Comparison of ENCODE assay signal across 8 cellular contexts in the genomic region with DNA sequence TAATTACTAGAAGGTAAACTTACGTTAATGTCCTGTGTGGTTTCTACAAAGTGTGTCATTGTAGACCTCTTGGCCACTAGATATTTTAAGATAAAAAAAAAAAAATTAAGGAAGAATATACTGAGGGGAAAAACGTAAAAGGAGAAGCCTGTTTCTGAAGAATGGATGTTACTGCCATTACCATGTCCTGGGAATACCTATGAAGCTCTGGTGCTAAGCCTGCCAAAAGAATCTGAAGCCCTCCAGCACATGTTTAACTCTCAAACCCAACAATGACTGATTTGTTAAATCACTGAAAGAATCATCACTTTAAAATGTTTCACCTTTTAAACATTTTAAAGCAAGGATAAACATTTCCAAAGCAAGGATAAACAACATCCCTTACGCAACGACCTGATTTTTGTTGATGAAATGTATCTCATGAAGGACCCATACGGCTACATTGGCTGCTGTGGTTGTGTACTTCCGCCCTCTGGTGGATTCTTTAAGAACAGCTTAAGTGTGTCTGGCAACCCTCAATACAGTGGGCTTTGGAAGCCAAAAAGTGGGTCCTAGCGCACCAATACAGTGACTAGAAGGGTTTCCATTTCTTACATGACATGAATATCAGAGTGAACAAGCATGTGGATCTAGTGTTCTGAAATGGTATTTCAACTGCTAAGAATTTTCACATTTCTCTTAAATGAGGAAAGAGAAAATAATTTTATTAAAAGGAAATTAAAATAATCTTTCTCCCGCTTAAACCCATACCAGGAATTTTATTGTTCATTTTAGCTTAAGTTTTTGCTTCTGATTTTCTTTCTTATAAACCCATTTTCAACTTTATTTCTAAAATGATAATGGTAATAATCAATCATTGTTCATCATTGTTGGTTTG.
A peak's percentile ranks its signal among the peaks of the same experiment; 100 is the strongest.
DNase-seq lines count a peak whose midpoint lies in the region; ATAC-seq and TF ChIP-seq lines count a peak whose summit lies in the region.

No MANE protein-coding gene starts in this region.

- no peak overlapping the region for H4K8ac ChIP-seq in neuronal stem cell (ENCODE audit: low read depth, low read length)

- no peak overlapping the region for H2BK12ac ChIP-seq in neuronal stem cell (ENCODE audit: low read length)

- no peak overlapping the region for H2AK5ac ChIP-seq in neuronal stem cell (ENCODE audit: low read depth, low read length)

- H3K36me3 ChIP-seq in neuronal stem cell (replicated peaks in 1 of 2; ENCODE audit: control insufficient read depth in 2 of 2, insufficient read depth in 2 of 2, low read length in 2 of 2) (peaks cover 8 to 24% of the 10 kb centered on the region in 2 donors), uterus (no peaks in the 10 kb centered on the region)

- H3K23ac ChIP-seq in neuronal stem cell (ENCODE audit: low read depth, low read length, poor library complexity): no peak overlapping the region

- no peak for TF ChIP-seq POLR2A in uterus (IDR thresholded peaks at IDR 0.05)

- H3K18ac ChIP-seq in neuronal stem cell (ENCODE audit: low read length): no peak overlapping the region

- WGBS in neuronal stem cell (ENCODE audit: extremely low coverage in 2 of 2, insufficient read length in 2 of 2, insufficient replicate concordance in 1 of 2), 2 donors: no CpG with 5 or more reads among the region's 8 CpGs

- H3K14ac ChIP-seq in neuronal stem cell (ENCODE audit: low read length): no peak overlapping the region

- no peaks in the 10 kb centered on the region for H3K79me1 ChIP-seq in neuronal stem cell (ENCODE audit: low read depth, low read length)

- no peak overlapping the region for H4K91ac ChIP-seq in neuronal stem cell (ENCODE audit: low read depth, low read length, poor library complexity)

- DNase-seq in EH (ENCODE audit: low read depth): peak; percentile 78
- peak; percentile 9 for DNase-seq in HK-2 (ENCODE audit: unreplicated experiment)
- DNase-seq in NCI-H82 treated with DMSO at 0.1 percent for 48 hours (lab: John Stamatoyannopoulos, UW; ENCODE audit: unreplicated experiment): peak; percentile 76
- peak; percentile 17 for DNase-seq in activated T-cell treated with anti-CD3 and anti-CD28 coated beads for 48 hours (ENCODE audit: low read depth)
- DNase-seq in fibroblast of mammary gland (ENCODE audit: low read depth): peak; percentile 85
- DNase-seq in neuronal stem cell (ENCODE audit: low spot score): peak; percentile 68
- peak; percentile 42 to 65 for DNase-seq in uterus

- no peak overlapping the region for H3K9ac ChIP-seq in neuronal stem cell (ENCODE audit: low read depth, low read length, poor library complexity)

- H3K27me3 ChIP-seq in neuronal stem cell (ENCODE audit: control insufficient read depth in 3 of 3, insufficient read depth in 3 of 3, low read depth in 1 of 3, low read length in 3 of 3) (no peaks in the 10 kb centered on the region), uterus (no peaks in the 10 kb centered on the region)

- H3K4me1 ChIP-seq in neuronal stem cell (ENCODE audit: control insufficient read depth in 2 of 2, insufficient read depth in 1 of 2, low read depth in 1 of 2, low read length in 2 of 2) (no peaks in the 10 kb centered on the region), uterus (no peaks in the 10 kb centered on the region)

- H3K27ac ChIP-seq in neuronal stem cell (replicated peaks; ENCODE audit: low read length) (no peak overlapping the region), uterus (peak overlapping the region; percentile 51 to 64)

- ATAC-seq in GM21367 (IDR thresholded peaks at IDR 0.05; ENCODE audit: unreplicated experiment): peak; percentile 95

- TF ChIP-seq CTCF in fibroblast of mammary gland (conservative IDR thresholded peaks at IDR 0.05; ENCODE audit: control insufficient read depth, insufficient read depth, low read depth, low read length) (peak; percentile 94), uterus (IDR thresholded peaks at IDR 0.05) (peak; percentile 85 to 90 (median 86))

- H3K9me3 ChIP-seq in neuronal stem cell (replicated peaks in 1 of 2; ENCODE audit: control insufficient read depth in 2 of 2, insufficient read depth in 1 of 2, low read depth in 1 of 2, low read length in 2 of 2): peaks cover 0 to 2% of the 10 kb centered on the region in 2 donors
- H3K9me3 ChIP-seq in uterus: no peaks in the 10 kb centered on the region

- H3K4me2 ChIP-seq in neuronal stem cell (ENCODE audit: insufficient read depth, low read length, poor library complexity, severe bottlenecking): no peak overlapping the region

- no peak overlapping the region for H2BK5ac ChIP-seq in neuronal stem cell (ENCODE audit: low read length)

- no peak overlapping the region for H2AFZ ChIP-seq in neuronal stem cell (ENCODE audit: low read length)

- no peak overlapping the region for H2BK15ac ChIP-seq in neuronal stem cell (ENCODE audit: low read length)

- H3K4me3 ChIP-seq in fibroblast of mammary gland (ENCODE audit: control insufficient read depth, low read depth, low read length) (no peak overlapping the region), neuronal stem cell (ENCODE audit: low read length in 2 of 2) (no peak overlapping the region), uterus (no peak overlapping the region)

- intact Hi-C loops in uterus (cut with DNase I; ENCODE audit: low total_unique reads): loop anchor here (5.0 kb wide), 1 partner anchor 252 kb away; no protein-coding TSS in a partner anchor

- no peak overlapping the region for H2BK120ac ChIP-seq in neuronal stem cell (ENCODE audit: low read depth, low read length)

- no peak overlapping the region for H3K4ac ChIP-seq in neuronal stem cell (ENCODE audit: low read length)

Comparison
In these comparisons a context has a peak if more than half of its experiments do, and no peak if none do; other contexts are left out.
1. DNase-seq: peak in every context shown above with its lines; median percentile 85 in fibroblast of mammary gland; 78 in EH; 76 in NCI-H82 treated with DMSO at 0.1 percent for 48 hours; 68 in neuronal stem cell; 54 in uterus; 17 in activated T-cell treated with anti-CD3 and anti-CD28 coated beads for 48 hours; 9 in HK-2.